In genomic region chr20:38601216-38602184, GRCh38 we compare ENCODE assay signal across 1 cellular context.
TF ChIP-seq lines count a peak whose summit lies in the region.

Gene ARHGAP40 (plus strand): TSS chr20:38601809.

TF ChIP-seq in HepG2, 621 proteins besides CTCF, POLR2A, EP300 and RAD21 (continued from another document and continues in another):
- TF ChIP-seq ZNF513 (CRISPR knock-in tag; conservative IDR thresholded peaks at IDR 0.05) (no peak), ISX (CRISPR knock-in tag; conservative IDR thresholded peaks at IDR 0.05) (no peak), TOPORS (CRISPR knock-in tag; IDR thresholded peaks at IDR 0.05) (no peak), ZNF749 (CRISPR knock-in tag; IDR thresholded peaks at IDR 0.05; ENCODE audit: borderline replicate concordance) (no peak), ZFX (CRISPR knock-in tag; IDR thresholded peaks at IDR 0.05; ENCODE audit: low read depth) (peak; percentile 62), PITX1 (CRISPR knock-in tag; IDR thresholded peaks at IDR 0.05) (no peak), IRX3 (CRISPR knock-in tag; IDR thresholded peaks at IDR 0.05; ENCODE audit: borderline replicate concordance, low read depth) (no peak), ZIK1 (CRISPR knock-in tag; IDR thresholded peaks at IDR 0.05; ENCODE audit: borderline replicate concordance, low read depth) (no peak), TAF1 (CRISPR knock-in tag; IDR thresholded peaks at IDR 0.05) (peak; percentile 42; the same call in 1 of the 2 replicates), ZNF33A (CRISPR knock-in tag; IDR thresholded peaks at IDR 0.05; ENCODE audit: borderline replicate concordance) (no peak), NFKBIZ (CRISPR knock-in tag; IDR thresholded peaks at IDR 0.05) (no peak), SNAI1 (CRISPR knock-in tag; IDR thresholded peaks at IDR 0.05; ENCODE audit: borderline replicate concordance) (0 out of 2 replicates have a peak, but pooled peaks have one; percentile 1), ZNF850 (CRISPR knock-in tag; conservative IDR thresholded peaks at IDR 0.05) (no peak), XBP1 (CRISPR knock-in tag; IDR thresholded peaks at IDR 0.05) (no peak), ZNF776 (CRISPR knock-in tag; IDR thresholded peaks at IDR 0.05) (no peak), ZKSCAN8 (CRISPR knock-in tag; IDR thresholded peaks at IDR 0.05; ENCODE audit: borderline replicate concordance) (no peak; the same call in 1 of the 2 replicates), HDAC6 (IDR thresholded peaks at IDR 0.05; ENCODE audit: low read depth, low read length) (no peak), SKIL (CRISPR knock-in tag; IDR thresholded peaks at IDR 0.05; ENCODE audit: borderline replicate concordance) (no peak), CHD4 (IDR thresholded peaks at IDR 0.05; ENCODE audit: borderline replicate concordance, low read length) (peak; percentile 69; the same call in 1 of the 2 replicates), ZNF253 (CRISPR knock-in tag; IDR thresholded peaks at IDR 0.05; ENCODE audit: borderline replicate concordance) (no peak), POLR2AphosphoS2 (IDR thresholded peaks at IDR 0.05; ENCODE audit: low read depth, low read length) (no peak), KMT2B (CRISPR knock-in tag; IDR thresholded peaks at IDR 0.05) (no peak; the same call in 1 of the 2 replicates), KDM5B (CRISPR knock-in tag; IDR thresholded peaks at IDR 0.05; ENCODE audit: borderline replicate concordance) (no peak), ZBTB44 (CRISPR knock-in tag; IDR thresholded peaks at IDR 0.05) (no peak), DPF2 (CRISPR knock-in tag; IDR thresholded peaks at IDR 0.05; ENCODE audit: borderline replicate concordance, low read depth) (no peak), MEIS1 (CRISPR knock-in tag; IDR thresholded peaks at IDR 0.05; ENCODE audit: borderline replicate concordance) (0 out of 2 replicates have a peak, but pooled peaks have one; percentile 28), EEA1 (CRISPR knock-in tag; IDR thresholded peaks at IDR 0.05; ENCODE audit: borderline replicate concordance) (peak; percentile 83; the same call in 1 of the 2 replicates), CBX1 (IDR thresholded peaks at IDR 0.05; ENCODE audit: low read depth) (no peak), IRF2 (CRISPR knock-in tag; IDR thresholded peaks at IDR 0.05) (no peak), KDM3A (CRISPR knock-in tag; IDR thresholded peaks at IDR 0.05; ENCODE audit: low read depth) (peak; percentile 43; the same call in 1 of the 2 replicates)
- TF ChIP-seq, protein P1, sequence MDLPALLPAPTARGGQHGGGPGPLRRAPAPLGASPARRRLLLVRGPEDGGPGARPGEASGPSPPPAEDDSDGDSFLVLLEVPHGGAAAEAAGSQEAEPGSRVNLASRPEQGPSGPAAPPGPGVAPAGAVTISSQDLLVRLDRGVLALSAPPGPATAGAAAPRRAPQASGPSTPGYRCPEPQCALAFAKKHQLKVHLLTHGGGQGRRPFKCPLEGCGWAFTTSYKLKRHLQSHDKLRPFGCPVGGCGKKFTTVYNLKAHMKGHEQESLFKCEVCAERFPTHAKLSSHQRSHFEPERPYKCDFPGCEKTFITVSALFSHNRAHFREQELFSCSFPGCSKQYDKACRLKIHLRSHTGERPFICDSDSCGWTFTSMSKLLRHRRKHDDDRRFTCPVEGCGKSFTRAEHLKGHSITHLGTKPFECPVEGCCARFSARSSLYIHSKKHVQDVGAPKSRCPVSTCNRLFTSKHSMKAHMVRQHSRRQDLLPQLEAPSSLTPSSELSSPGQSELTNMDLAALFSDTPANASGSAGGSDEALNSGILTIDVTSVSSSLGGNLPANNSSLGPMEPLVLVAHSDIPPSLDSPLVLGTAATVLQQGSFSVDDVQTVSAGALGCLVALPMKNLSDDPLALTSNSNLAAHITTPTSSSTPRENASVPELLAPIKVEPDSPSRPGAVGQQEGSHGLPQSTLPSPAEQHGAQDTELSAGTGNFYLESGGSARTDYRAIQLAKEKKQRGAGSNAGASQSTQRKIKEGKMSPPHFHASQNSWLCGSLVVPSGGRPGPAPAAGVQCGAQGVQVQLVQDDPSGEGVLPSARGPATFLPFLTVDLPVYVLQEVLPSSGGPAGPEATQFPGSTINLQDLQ (CRISPR knock-in tag; IDR thresholded peaks at IDR 0.05): no peak
- TF ChIP-seq, protein P2, sequence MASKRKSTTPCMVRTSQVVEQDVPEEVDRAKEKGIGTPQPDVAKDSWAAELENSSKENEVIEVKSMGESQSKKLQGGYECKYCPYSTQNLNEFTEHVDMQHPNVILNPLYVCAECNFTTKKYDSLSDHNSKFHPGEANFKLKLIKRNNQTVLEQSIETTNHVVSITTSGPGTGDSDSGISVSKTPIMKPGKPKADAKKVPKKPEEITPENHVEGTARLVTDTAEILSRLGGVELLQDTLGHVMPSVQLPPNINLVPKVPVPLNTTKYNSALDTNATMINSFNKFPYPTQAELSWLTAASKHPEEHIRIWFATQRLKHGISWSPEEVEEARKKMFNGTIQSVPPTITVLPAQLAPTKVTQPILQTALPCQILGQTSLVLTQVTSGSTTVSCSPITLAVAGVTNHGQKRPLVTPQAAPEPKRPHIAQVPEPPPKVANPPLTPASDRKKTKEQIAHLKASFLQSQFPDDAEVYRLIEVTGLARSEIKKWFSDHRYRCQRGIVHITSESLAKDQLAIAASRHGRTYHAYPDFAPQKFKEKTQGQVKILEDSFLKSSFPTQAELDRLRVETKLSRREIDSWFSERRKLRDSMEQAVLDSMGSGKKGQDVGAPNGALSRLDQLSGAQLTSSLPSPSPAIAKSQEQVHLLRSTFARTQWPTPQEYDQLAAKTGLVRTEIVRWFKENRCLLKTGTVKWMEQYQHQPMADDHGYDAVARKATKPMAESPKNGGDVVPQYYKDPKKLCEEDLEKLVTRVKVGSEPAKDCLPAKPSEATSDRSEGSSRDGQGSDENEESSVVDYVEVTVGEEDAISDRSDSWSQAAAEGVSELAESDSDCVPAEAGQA (IDR thresholded peaks at IDR 0.05; ENCODE audit: low read depth): no peak
- TF ChIP-seq, protein P2 (CRISPR knock-in tag; IDR thresholded peaks at IDR 0.05; ENCODE audit: borderline replicate concordance): no peak
- TF ChIP-seq, protein P3, sequence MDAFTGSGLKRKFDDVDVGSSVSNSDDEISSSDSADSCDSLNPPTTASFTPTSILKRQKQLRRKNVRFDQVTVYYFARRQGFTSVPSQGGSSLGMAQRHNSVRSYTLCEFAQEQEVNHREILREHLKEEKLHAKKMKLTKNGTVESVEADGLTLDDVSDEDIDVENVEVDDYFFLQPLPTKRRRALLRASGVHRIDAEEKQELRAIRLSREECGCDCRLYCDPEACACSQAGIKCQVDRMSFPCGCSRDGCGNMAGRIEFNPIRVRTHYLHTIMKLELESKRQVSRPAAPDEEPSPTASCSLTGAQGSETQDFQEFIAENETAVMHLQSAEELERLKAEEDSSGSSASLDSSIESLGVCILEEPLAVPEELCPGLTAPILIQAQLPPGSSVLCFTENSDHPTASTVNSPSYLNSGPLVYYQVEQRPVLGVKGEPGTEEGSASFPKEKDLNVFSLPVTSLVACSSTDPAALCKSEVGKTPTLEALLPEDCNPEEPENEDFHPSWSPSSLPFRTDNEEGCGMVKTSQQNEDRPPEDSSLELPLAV (CRISPR knock-in tag; conservative IDR thresholded peaks at IDR 0.05; ENCODE audit: low read depth): no peak
- TF ChIP-seq, protein P4, sequence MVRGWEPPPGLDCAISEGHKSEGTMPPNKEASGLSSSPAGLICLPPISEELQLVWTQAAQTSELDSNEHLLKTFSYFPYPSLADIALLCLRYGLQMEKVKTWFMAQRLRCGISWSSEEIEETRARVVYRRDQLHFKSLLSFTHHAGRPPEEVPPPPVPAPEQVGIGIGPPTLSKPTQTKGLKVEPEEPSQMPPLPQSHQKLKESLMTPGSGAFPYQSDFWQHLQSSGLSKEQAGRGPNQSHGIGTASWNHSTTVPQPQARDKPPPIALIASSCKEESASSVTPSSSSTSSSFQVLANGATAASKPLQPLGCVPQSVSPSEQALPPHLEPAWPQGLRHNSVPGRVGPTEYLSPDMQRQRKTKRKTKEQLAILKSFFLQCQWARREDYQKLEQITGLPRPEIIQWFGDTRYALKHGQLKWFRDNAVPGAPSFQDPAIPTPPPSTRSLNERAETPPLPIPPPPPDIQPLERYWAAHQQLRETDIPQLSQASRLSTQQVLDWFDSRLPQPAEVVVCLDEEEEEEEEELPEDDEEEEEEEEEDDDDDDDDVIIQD (CRISPR knock-in tag; IDR thresholded peaks at IDR 0.05; ENCODE audit: low read depth): no peak
- TF ChIP-seq, protein P5, sequence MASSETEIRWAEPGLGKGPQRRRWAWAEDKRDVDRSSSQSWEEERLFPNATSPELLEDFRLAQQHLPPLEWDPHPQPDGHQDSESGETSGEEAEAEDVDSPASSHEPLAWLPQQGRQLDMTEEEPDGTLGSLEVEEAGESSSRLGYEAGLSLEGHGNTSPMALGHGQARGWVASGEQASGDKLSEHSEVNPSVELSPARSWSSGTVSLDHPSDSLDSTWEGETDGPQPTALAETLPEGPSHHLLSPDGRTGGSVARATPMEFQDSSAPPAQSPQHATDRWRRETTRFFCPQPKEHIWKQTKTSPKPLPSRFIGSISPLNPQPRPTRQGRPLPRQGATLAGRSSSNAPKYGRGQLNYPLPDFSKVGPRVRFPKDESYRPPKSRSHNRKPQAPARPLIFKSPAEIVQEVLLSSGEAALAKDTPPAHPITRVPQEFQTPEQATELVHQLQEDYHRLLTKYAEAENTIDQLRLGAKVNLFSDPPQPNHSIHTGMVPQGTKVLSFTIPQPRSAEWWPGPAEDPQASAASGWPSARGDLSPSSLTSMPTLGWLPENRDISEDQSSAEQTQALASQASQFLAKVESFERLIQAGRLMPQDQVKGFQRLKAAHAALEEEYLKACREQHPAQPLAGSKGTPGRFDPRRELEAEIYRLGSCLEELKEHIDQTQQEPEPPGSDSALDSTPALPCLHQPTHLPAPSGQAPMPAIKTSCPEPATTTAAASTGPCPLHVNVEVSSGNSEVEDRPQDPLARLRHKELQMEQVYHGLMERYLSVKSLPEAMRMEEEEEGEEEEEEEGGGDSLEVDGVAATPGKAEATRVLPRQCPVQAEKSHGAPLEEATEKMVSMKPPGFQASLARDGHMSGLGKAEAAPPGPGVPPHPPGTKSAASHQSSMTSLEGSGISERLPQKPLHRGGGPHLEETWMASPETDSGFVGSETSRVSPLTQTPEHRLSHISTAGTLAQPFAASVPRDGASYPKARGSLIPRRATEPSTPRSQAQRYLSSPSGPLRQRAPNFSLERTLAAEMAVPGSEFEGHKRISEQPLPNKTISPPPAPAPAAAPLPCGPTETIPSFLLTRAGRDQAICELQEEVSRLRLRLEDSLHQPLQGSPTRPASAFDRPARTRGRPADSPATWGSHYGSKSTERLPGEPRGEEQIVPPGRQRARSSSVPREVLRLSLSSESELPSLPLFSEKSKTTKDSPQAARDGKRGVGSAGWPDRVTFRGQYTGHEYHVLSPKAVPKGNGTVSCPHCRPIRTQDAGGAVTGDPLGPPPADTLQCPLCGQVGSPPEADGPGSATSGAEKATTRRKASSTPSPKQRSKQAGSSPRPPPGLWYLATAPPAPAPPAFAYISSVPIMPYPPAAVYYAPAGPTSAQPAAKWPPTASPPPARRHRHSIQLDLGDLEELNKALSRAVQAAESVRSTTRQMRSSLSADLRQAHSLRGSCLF (CRISPR knock-in tag; IDR thresholded peaks at IDR 0.05; ENCODE audit: borderline replicate concordance): no peak
